8 cellular contexts compared by ENCODE assay signal in the genomic region with DNA sequence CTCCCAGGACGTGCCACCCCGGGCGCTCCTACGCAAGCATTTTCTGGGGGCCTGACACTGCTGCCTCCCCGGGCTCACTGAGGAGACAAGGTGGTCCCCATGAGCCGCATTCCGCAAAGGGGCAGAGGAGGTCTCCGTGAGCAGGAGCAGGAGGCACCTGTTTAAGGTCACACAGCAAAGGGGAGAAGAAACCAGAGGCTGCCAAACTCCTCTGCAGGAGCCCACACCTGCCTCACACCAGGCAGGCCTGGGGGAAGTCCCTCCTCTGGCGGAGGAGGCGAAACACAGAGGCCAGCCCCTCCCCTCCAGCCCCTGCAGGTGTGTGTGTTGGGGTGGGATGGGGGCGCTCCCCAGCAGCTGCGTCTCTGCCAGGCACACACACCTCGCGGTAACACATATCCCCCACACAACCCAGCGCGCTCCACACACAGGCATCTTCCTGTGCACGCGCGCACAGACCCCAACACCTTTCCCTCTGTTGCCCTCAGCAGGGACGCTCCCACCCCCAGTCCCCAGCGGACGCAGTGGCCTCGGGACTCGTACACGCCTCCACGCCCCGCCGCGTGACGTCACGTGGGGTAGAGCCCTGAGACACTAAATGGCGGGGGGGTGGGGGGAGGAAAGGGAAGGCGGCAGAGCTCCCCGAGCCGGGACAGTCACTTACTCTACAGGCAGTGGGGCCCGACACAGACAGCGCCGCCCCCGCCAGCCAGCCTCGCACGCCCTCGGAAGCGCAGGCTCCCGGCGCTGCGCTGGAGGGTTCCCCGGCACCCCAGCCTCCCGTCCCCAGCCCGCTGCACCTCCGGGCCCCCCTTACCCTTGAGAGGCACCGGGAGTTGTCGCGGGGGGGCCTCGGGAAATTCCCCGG. TPM values are rescaled to one million over a fixed set of nuclear protein-coding genes. Genes with fewer than 3 reads are reported as not detected.
DNase-seq lines count a peak whose midpoint lies in the region; ATAC-seq and FAIRE-seq lines count a peak whose summit lies in the region.

No MANE protein-coding gene starts in this region.

- peak overlapping the region; percentile 24 to 43 for H3K4me3 ChIP-seq in esophagus (ENCODE audit: low read depth in 1 of 2, low read length in 2 of 2)

- no peaks in the 10 kb centered on the region for H3K36me3 ChIP-seq in esophagus (ENCODE audit: control insufficient read depth in 2 of 2, insufficient read depth in 2 of 2, low read length in 1 of 2)

- ATAC-seq in GM19468 (IDR thresholded peaks at IDR 0.05; ENCODE audit: extremely low read depth, unreplicated experiment), result peak; percentile 31
- peak; percentile 66 for ATAC-seq in HG03571 (IDR thresholded peaks at IDR 0.05; ENCODE audit: unreplicated experiment)

- 3% methylated on average over 43 to 55 of the region's 55 CpGs for WGBS in esophagus, 2 donors

- H3K9me3 ChIP-seq in esophagus (ENCODE audit: control insufficient read depth in 2 of 2, insufficient read depth in 1 of 2, low read depth in 1 of 2, low read length in 1 of 2), result no peaks in the 10 kb centered on the region

- peaks cover 0 to 3% of the 10 kb centered on the region in 2 donors for H3K27me3 ChIP-seq in esophagus (ENCODE audit: control insufficient read depth in 1 of 2, insufficient read depth in 2 of 2, low read length in 2 of 2)

- DNase-seq in ELF-1 (ENCODE audit: low read depth, low spot score), result peak; percentile 57
- peak; percentile 48 to 49 for DNase-seq in activated CD4-positive, alpha-beta T cell treated with anti-CD3 and anti-CD28 coated beads, Interleukin-2, amount 50 U/mL, for 24 hours (ENCODE audit: low read depth in 1 of 2, low spot score in 1 of 2)
- peak; percentile 76 for DNase-seq in stimulated activated CD4-positive, alpha-beta T cell treated with anti-CD3 and anti-CD28 coated beads, Interleukin-15, amount 100 ng/mL, for 24 hours
- DNase-seq in ecto neural progenitor cell (ENCODE audit: low spot score), result no peak
- DNase-seq in RCC 7860 (ENCODE audit: low spot score), result no peak

- peaks cover 16 to 28% of the 10 kb centered on the region in 2 donors for H3K4me1 ChIP-seq in esophagus (ENCODE audit: control insufficient read depth in 2 of 2, insufficient read depth in 2 of 2, low read length in 1 of 2)

- peak overlapping the region; percentile 71 to 82 for H3K27ac ChIP-seq in esophagus (ENCODE audit: low read depth in 2 of 2, low read length in 1 of 2)

- no peak for FAIRE-seq in RCC 7860 (lab: Jason Lieb, UNC)

RNA-seq across cellular contexts. Expression of gene WNT10A, which starts 0.5 kb away (rescaled TPM):
- 10 to 100 TPM in 1 of 2 donors, 1 to 10 TPM in 1; 9.6 to 13.7 TPM for polyA plus RNA-seq in esophagus

RNA-seq across cellular contexts. Expression of gene WNT6, which starts 20.5 kb away (rescaled TPM):
- under 1 TPM; 0.31 to 0.76 TPM for polyA plus RNA-seq in esophagus

RNA-seq across cellular contexts. Expression of gene PRKAG3, which starts 48.5 kb away (rescaled TPM):
- under 1 TPM in 1 of 2 donors, not detected in 1; 0.02 TPM for polyA plus RNA-seq in esophagus

Comparison
In these comparisons a context has a peak if more than half of its experiments do, and no peak if none do; other contexts are left out.
1. DNase-seq: peak in ELF-1 (single experiment), activated CD4-positive, alpha-beta T cell treated with anti-CD3 and anti-CD28 coated beads, Interleukin-2, amount 50 U/mL, for 24 hours (2 of 2) and stimulated activated CD4-positive, alpha-beta T cell treated with anti-CD3 and anti-CD28 coated beads, Interleukin-15, amount 100 ng/mL, for 24 hours (single experiment); none in ecto neural progenitor cell (single experiment) and RCC 7860 (single experiment).